Comparison of ENCODE assay signal across 14 cellular contexts in the genomic region with DNA sequence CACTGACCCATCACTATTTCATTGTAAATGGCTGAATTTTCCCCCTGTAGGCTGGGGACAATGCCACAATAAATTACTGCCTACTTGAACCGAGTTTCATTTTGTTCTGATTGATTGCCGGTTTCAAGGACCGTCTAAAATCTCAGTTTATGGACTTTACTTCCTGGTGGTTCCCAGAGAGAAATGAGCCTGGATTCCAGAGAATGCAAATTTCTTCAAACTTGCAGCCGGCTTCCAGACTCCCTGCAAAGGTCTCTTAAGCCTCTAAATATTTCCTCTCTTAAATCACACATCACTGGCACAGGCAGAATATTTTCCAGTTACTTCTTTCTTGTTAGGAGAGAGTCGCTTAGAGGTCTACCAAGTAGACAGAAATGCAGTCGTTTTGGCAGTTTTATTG.
A peak's percentile ranks its signal among the peaks of the same experiment; 100 is the strongest.
DNase-seq lines count a peak whose midpoint lies in the region; ATAC-seq and TF ChIP-seq lines count a peak whose summit lies in the region.
"Had no signal": no experiment of that assay in that cellular context is flagged by ENCODE, and none has a peak within 500 bp of the region (broad histone marks: within the 10 kb centered on the region; RNA-seq: fewer than 3 reads in every experiment).

No MANE protein-coding gene starts in this region.

- WGBS in psoas muscle, 3 donors: 5 to 6% (median 6%) methylated on average over 6 of the region's 6 CpGs

- POLR2A ChIA-PET in PC-3 (lab: Charles Lee; ENCODE audit: unreplicated experiment): no interaction called here

- H3K9me2 ChIP-seq in PC-3 (replicated peaks; ENCODE audit: low read length): no peaks in the 10 kb centered on the region

- no peaks in the 10 kb centered on the region for H4K20me1 ChIP-seq in PC-3 (ENCODE audit: low read length)

- H3K4me1 ChIP-seq in psoas muscle (no peaks in the 10 kb centered on the region), PC-3 (ENCODE audit: insufficient read depth, low read length) (no peaks in the 10 kb centered on the region)

- no peak overlapping the region for H3K4me3 ChIP-seq in astrocyte of the cerebellum (ENCODE audit: low read depth, low read length)
- H3K4me3 ChIP-seq in psoas muscle: peak overlapping the region; percentile 32
- no peak overlapping the region for H3K4me3 ChIP-seq in PC-3 (ENCODE audit: low read length)
- H3K4me3 ChIP-seq: PC-9, right atrium auricular region had no signal

- H3F3A ChIP-seq in PC-3 (ENCODE audit: low read length, unreplicated experiment): no peaks in the 10 kb centered on the region

- H2AFZ ChIP-seq in PC-3 (ENCODE audit: low read length): no peak overlapping the region
- H2AFZ ChIP-seq: PC-9 had no signal

- ATAC-seq in psoas muscle: no peak
- no peak for ATAC-seq in PC-3
- ATAC-seq in HG03432 (IDR thresholded peaks at IDR 0.05; ENCODE audit: unreplicated experiment): no peak
- ATAC-seq: activated CD4-positive, alpha-beta T cell treated with anti-CD3 and anti-CD28 coated beads for 36 hours had no signal

- BruUV-seq in PC-3 (replicated peaks; lab: Mats Ljungman, UMichigan): no TSS peak

- no peak for TF ChIP-seq CTCF in astrocyte of the cerebellum (IDR thresholded peaks at IDR 0.05; ENCODE audit: low read depth, low read length, missing control alignments)
- no peak for TF ChIP-seq CTCF in psoas muscle (IDR thresholded peaks at IDR 0.05)
- no peak for TF ChIP-seq CTCF in PC-3 (conservative IDR thresholded peaks at IDR 0.05; ENCODE audit: low read depth, low read length)

- no peak overlapping the region for H3K4me2 ChIP-seq in PC-3 (ENCODE audit: low read length)
- H3K4me2 ChIP-seq: PC-9 had no signal

- no peak overlapping the region for H3K9ac ChIP-seq in PC-3 (ENCODE audit: low read length)

- H3K27me3 ChIP-seq in psoas muscle (ENCODE audit: insufficient read depth in 3 of 3, low read length in 2 of 3) (no peaks in the 10 kb centered on the region), PC-3 (ENCODE audit: low read length) (no peaks in the 10 kb centered on the region)
- H3K27me3 ChIP-seq: right atrium auricular region had no signal

- H3K9me3 ChIP-seq in psoas muscle (no peaks in the 10 kb centered on the region), PC-3 (ENCODE audit: low read length) (no peaks in the 10 kb centered on the region)
- H3K9me3 ChIP-seq: right atrium auricular region had no signal

- H3K36me3 ChIP-seq in psoas muscle (ENCODE audit: insufficient read depth in 1 of 2, low read depth in 1 of 2) (no peaks in the 10 kb centered on the region), PC-3 (ENCODE audit: low read depth, low read length) (no peaks in the 10 kb centered on the region)
- H3K36me3 ChIP-seq: right atrium auricular region had no signal

- H3K79me2 ChIP-seq in PC-3 (ENCODE audit: low read length): no peaks in the 10 kb centered on the region

- H3K27ac ChIP-seq in psoas muscle: no peak overlapping the region
- no peak overlapping the region for H3K27ac ChIP-seq in PC-3 (ENCODE audit: low read length)
- H3K27ac ChIP-seq: PC-9, right atrium auricular region had no signal

- intact Hi-C loops in psoas muscle (cut with DNase I): no loop called here
- intact Hi-C loops in PC-3 (cut with micrococcal nuclease): no loop called here

- in situ Hi-C loops in astrocyte of the cerebellum (cut with HindIII; ENCODE audit: low sequenced_read_pairs): loop anchor here (5.0 kb wide), 2 partner anchors 34 to 36 kb away; no protein-coding TSS in a partner anchor

- CTCF ChIA-PET in PC-3 (lab: Charles Lee): no interaction called here

- DNase-seq in EH (ENCODE audit: low read depth) (peak; percentile 80), astrocyte of the cerebellum (ENCODE audit: low read depth) (peak; percentile 43), hepatic stellate cell (ENCODE audit: low spot score) (peak; percentile 14), psoas muscle (no peak), PC-3 (no peak), SHP77 treated with DMSO at 0.1 percent for 48 hours (lab: John Stamatoyannopoulos, UW) (no peak)
- DNase-seq in activated CD4-positive, alpha-beta T cell treated with anti-CD3 and anti-CD28 coated beads for 48 hours: no peak
- DNase-seq: activated CD4-positive, alpha-beta T cell treated with anti-CD3 and anti-CD28 coated beads for 36 hours; activated T-cell treated with anti-CD3 and anti-CD28 coated beads, Interleukin-2, amount 50 U/mL, for 48 hours; H7; NCI-H2171; PC-9 had no signal

Comparison
In these comparisons a context has a peak if more than half of its experiments do, and no peak if none do; other contexts are left out.
1. DNase-seq: peak in EH (single experiment), astrocyte of the cerebellum (single experiment) and hepatic stellate cell (single experiment); none in psoas muscle (0 of 2), activated CD4-positive, alpha-beta T cell treated with anti-CD3 and anti-CD28 coated beads for 48 hours (single experiment), PC-3 (single experiment) and SHP77 treated with DMSO at 0.1 percent for 48 hours (single experiment).